In genomic region chr15:69755571-69756310, GRCh38 we compare ENCODE assay signal across 8 cellular contexts.
DNase-seq lines count a peak whose midpoint lies in the region; ATAC-seq and TF ChIP-seq lines count a peak whose summit lies in the region.

No MANE protein-coding gene starts in this region.

- POLR2A ChIA-PET in SK-N-SH (lab: Yijun Ruan, JAX) = no interaction called here

- peak; percentile 84 for ATAC-seq in GM18858 (IDR thresholded peaks at IDR 0.05; ENCODE audit: unreplicated experiment)
- peak; percentile 84 for ATAC-seq in HG02852 (IDR thresholded peaks at IDR 0.05; ENCODE audit: unreplicated experiment)

- H4K20me1 ChIP-seq in OCI-LY3 (ENCODE audit: insufficient read depth, low read length) = no peaks in the 10 kb centered on the region; the same call in 1 of the 2 replicates
- H4K20me1 ChIP-seq in SK-N-SH (ENCODE audit: insufficient read depth) = no peaks in the 10 kb centered on the region

- H3F3A ChIP-seq in SK-N-SH (replicated peaks; ENCODE audit: insufficient read depth) = peaks cover 12% of the 10 kb centered on the region

- WGBS in SK-N-SH (ENCODE audit: low lambda C conversion rate) = 81% methylated on average over 4 of the region's 6 CpGs

- H3K27ac ChIP-seq in OCI-LY3 (ENCODE audit: low read length) = peak overlapping the region; percentile 2; the same call in 1 of the 2 replicates
- H3K27ac ChIP-seq in SK-N-SH (ENCODE audit: low read depth in 2 of 2, low read length in 1 of 2) = no peak overlapping the region

- H3K9me3 Mint-ChIP-seq in type B pancreatic cell = no peaks in the 10 kb centered on the region

- TF ChIP-seq CTCF in OCI-LY3 (IDR thresholded peaks at IDR 0.05; ENCODE audit: low read depth, low read length) = no peak
- TF ChIP-seq CTCF in type B pancreatic cell (conservative IDR thresholded peaks at IDR 0.05) = no peak
- TF ChIP-seq CTCF in SK-N-SH (IDR thresholded peaks at IDR 0.05) = no peak

- peaks cover 8% of the 10 kb centered on the region for H3K9me3 ChIP-seq in OCI-LY3 (ENCODE audit: insufficient read depth, low read length)
- H3K9me3 ChIP-seq in SK-N-SH = peaks cover 7% of the 10 kb centered on the region; the same call in 1 of the 2 replicates

- H3K27me3 ChIP-seq in OCI-LY3 (ENCODE audit: low read depth, low read length) (peaks cover 84% of the 10 kb centered on the region), SK-N-SH (ENCODE audit: insufficient read depth) (no peaks in the 10 kb centered on the region)

- peaks cover 10% of the 10 kb centered on the region for H3K36me3 Mint-ChIP-seq in type B pancreatic cell

- no peak for TF ChIP-seq EP300 in SK-N-SH (IDR thresholded peaks at IDR 0.05; ENCODE audit: borderline replicate concordance in 1 of 2, low read depth in 1 of 2, low read length in 1 of 2)

- peaks cover 37% of the 10 kb centered on the region for H3K4me1 Mint-ChIP-seq in type B pancreatic cell (ENCODE audit: unreplicated experiment)

- H3K36me3 ChIP-seq in OCI-LY3 (replicated peaks; ENCODE audit: low read depth, low read length) (peaks cover 17% of the 10 kb centered on the region), SK-N-SH (replicated peaks in 1 of 2; ENCODE audit: control insufficient read depth in 1 of 2, insufficient read depth in 2 of 2, low read length in 1 of 2) (no peaks in the 10 kb centered on the region)

- no peaks in the 10 kb centered on the region for H3K9me2 ChIP-seq in SK-N-SH

- no peak overlapping the region for H3K27ac Mint-ChIP-seq in type B pancreatic cell

- DNase-seq in activated T-helper 9 cell treated with anti-CD3 and anti-CD28 coated beads, Interleukin-2, amount 50 U/mL, for 16 hours (ENCODE audit: low read depth) = peak; percentile 75
- peak; percentile 70 for DNase-seq in stimulated activated CD4-positive, alpha-beta T cell treated with anti-CD3 and anti-CD28 coated beads, Interleukin-12 subunit alpha, Interleukin-12 subunit beta, amount 100 ng/mL, for 4 hours
- DNase-seq in type B pancreatic cell (ENCODE audit: extremely low spot score, unreplicated experiment) (no peak), SK-N-SH (no peak), NCI-H774 (lab: John Stamatoyannopoulos, UW) (no peak)

- no peak overlapping the region for H3K4me3 Mint-ChIP-seq in type B pancreatic cell

- H3K9ac ChIP-seq in OCI-LY3 (ENCODE audit: low read length) (no peak overlapping the region), SK-N-SH (no peak overlapping the region)

- H3K27me3 Mint-ChIP-seq in type B pancreatic cell = peaks cover 54% of the 10 kb centered on the region

- TF ChIP-seq RAD21 in SK-N-SH (IDR thresholded peaks at IDR 0.05; ENCODE audit: low read length) = no peak

- no peaks in the 10 kb centered on the region for H3K79me2 ChIP-seq in OCI-LY3 (ENCODE audit: low read length)
- H3K79me2 ChIP-seq in SK-N-SH (ENCODE audit: insufficient read depth) = no peaks in the 10 kb centered on the region

- CTCF ChIA-PET in SK-N-SH (lab: Yijun Ruan, JAX) = no interaction called here

- H3K4me3 ChIP-seq in OCI-LY3 (ENCODE audit: low read length) = peak overlapping the region; percentile 28
- no peak overlapping the region for H3K4me3 ChIP-seq in SK-N-SH (ENCODE audit: low read depth in 2 of 2, low read length in 1 of 2)

- no peak overlapping the region for H2AFZ ChIP-seq in OCI-LY3 (ENCODE audit: low read depth, low read length)
- H2AFZ ChIP-seq in SK-N-SH (ENCODE audit: low read depth) = no peak overlapping the region

- H3K4me2 ChIP-seq in OCI-LY3 (ENCODE audit: low read length) (peak overlapping the region; percentile 58), SK-N-SH (no peak overlapping the region)

- H3K4me1 ChIP-seq in OCI-LY3 (ENCODE audit: low read length) = peaks cover 56% of the 10 kb centered on the region
- peaks cover 5 to 9% of the 10 kb centered on the region in 2 experiments; a peak in 2 of 4 replicates for H3K4me1 ChIP-seq in SK-N-SH (ENCODE audit: control insufficient read depth in 1 of 2, insufficient read depth in 2 of 2, low read depth in 1 of 2, low read length in 1 of 2)

TF ChIP-seq in SK-N-SH, 30 proteins besides CTCF, POLR2A, EP300 and RAD21:
- TF ChIP-seq TCF12 (IDR thresholded peaks at IDR 0.05) (no peak), TAF1 (IDR thresholded peaks at IDR 0.05; ENCODE audit: borderline replicate concordance, low read depth, low read length) (no peak), MXI1 (IDR thresholded peaks at IDR 0.05; ENCODE audit: low read depth, low read length) (no peak), REST (IDR thresholded peaks at IDR 0.05; ENCODE audit: low read depth, low read length) (no peak), USF1 (IDR thresholded peaks at IDR 0.05; ENCODE audit: borderline replicate concordance, low read depth) (no peak), FOXM1 (IDR thresholded peaks at IDR 0.05; ENCODE audit: low read depth) (no peak), RCOR1 (IDR thresholded peaks at IDR 0.05; ENCODE audit: low read length) (no peak), NRF1 (IDR thresholded peaks at IDR 0.05; ENCODE audit: low read depth, low read length) (no peak), GATA2 (CRISPR knock-in tag; IDR thresholded peaks at IDR 0.05) (no peak), MAX (IDR thresholded peaks at IDR 0.05; ENCODE audit: low read depth) (no peak), YY1 (IDR thresholded peaks at IDR 0.05; ENCODE audit: low read depth) (no peak), GABPA (IDR thresholded peaks at IDR 0.05; ENCODE audit: low read depth) (no peak), ELF1 (IDR thresholded peaks at IDR 0.05) (no peak), FOXJ3 (CRISPR knock-in tag; IDR thresholded peaks at IDR 0.05) (no peak)

Comparison
In these comparisons a context has a peak if more than half of its experiments do, and no peak if none do; other contexts are left out.
1. DNase-seq: peak in activated T-helper 9 cell treated with anti-CD3 and anti-CD28 coated beads, Interleukin-2, amount 50 U/mL, for 16 hours (single experiment) and stimulated activated CD4-positive, alpha-beta T cell treated with anti-CD3 and anti-CD28 coated beads, Interleukin-12 subunit alpha, Interleukin-12 subunit beta, amount 100 ng/mL, for 4 hours (single experiment); none in type B pancreatic cell (single experiment), SK-N-SH (single experiment) and NCI-H774 (single experiment).